11 cellular contexts compared by ENCODE assay signal in genomic region chr13:30832377-30832776, GRCh38.
DNase-seq lines count a peak whose midpoint lies in the region; ATAC-seq and TF ChIP-seq lines count a peak whose summit lies in the region.
"Had no signal": no experiment of that assay in that cellular context is flagged by ENCODE, and none has a peak within 500 bp of the region (broad histone marks: within the 10 kb centered on the region; RNA-seq: fewer than 3 reads in every experiment).

No MANE protein-coding gene starts in this region.

- CTCF ChIA-PET in MCF 10A (lab: Yijun Ruan, JAX): no interaction called here

- in situ Hi-C loops in gastrocnemius medialis (cut with MboI; ENCODE audit: low sequenced_read_pairs in 4 of 4): no loop called here

- H3K9me3 Mint-ChIP-seq in MCF 10A (ENCODE audit: unreplicated experiment) (no peaks in the 10 kb centered on the region), nephron (peaks cover 7% of the 10 kb centered on the region)

- WGBS in body of pancreas, 2 donors: 50 to 61% methylated on average over 1 to 4 of the region's 4 CpGs
- 88 to 98% methylated on average over 2 to 4 of the region's 4 CpGs for WGBS in thyroid gland, 2 donors

- H3K27ac Mint-ChIP-seq in MCF 10A (ENCODE audit: low read depth, unreplicated experiment) (no peak overlapping the region), nephron (peak overlapping the region; percentile 63 to 95 (median 81))

- no peaks in the 10 kb centered on the region for H3K27me3 ChIP-seq in breast epithelium
- no peaks in the 10 kb centered on the region for H3K27me3 ChIP-seq in body of pancreas
- H3K27me3 ChIP-seq in thyroid gland: no peaks in the 10 kb centered on the region
- H3K27me3 ChIP-seq in gastrocnemius medialis: peaks cover 0 to 3% (median 0%) of the 10 kb centered on the region in 3 donors

- DNase-seq in breast epithelium (ENCODE audit: low spot score in 2 of 2) (no peak), MCF 10A (ENCODE audit: unreplicated experiment) (no peak), body of pancreas (peak in 1 of 4 donors; percentile 15), thyroid gland (no peak), A172 (ENCODE audit: low spot score) (no peak), gastrocnemius medialis (no peak)
- DNase-seq: Karpas-422, OCI-M1 had no signal

- no TSS peak for BruUV-seq in MCF 10A (replicated peaks; lab: Mats Ljungman, UMichigan)

- H3K4me1 Mint-ChIP-seq in MCF 10A (ENCODE audit: insufficient read depth, unreplicated experiment) (peaks cover 26% of the 10 kb centered on the region), nephron (peaks cover 48% of the 10 kb centered on the region)

- H3K27me3 Mint-ChIP-seq in MCF 10A (ENCODE audit: insufficient read depth, unreplicated experiment) (no peaks in the 10 kb centered on the region), nephron (ENCODE audit: low read depth) (peaks cover 15% of the 10 kb centered on the region)

- peak; percentile 10 for ATAC-seq in body of pancreas
- no peak for ATAC-seq in HG03108 (IDR thresholded peaks at IDR 0.05; ENCODE audit: unreplicated experiment)
- ATAC-seq in gastrocnemius medialis: no peak

- no peaks in the 10 kb centered on the region for H3K36me3 Mint-ChIP-seq in MCF 10A (ENCODE audit: insufficient read depth, unreplicated experiment)
- H3K36me3 Mint-ChIP-seq in nephron (ENCODE audit: low read depth): no peaks in the 10 kb centered on the region

- H3K4me1 ChIP-seq in breast epithelium (no peaks in the 10 kb centered on the region), body of pancreas (peaks cover 16% of the 10 kb centered on the region), thyroid gland (peaks cover 24 to 31% of the 10 kb centered on the region in 2 donors), gastrocnemius medialis (no peaks in the 10 kb centered on the region)

- TF ChIP-seq POLR2A in breast epithelium (IDR thresholded peaks at IDR 0.05) (no peak), body of pancreas (IDR thresholded peaks at IDR 0.05) (no peak), thyroid gland (IDR thresholded peaks at IDR 0.05) (no peak), gastrocnemius medialis (IDR thresholded peaks at IDR 0.05) (no peak)

- no peaks in the 10 kb centered on the region for H3K36me3 ChIP-seq in breast epithelium
- no peaks in the 10 kb centered on the region for H3K36me3 ChIP-seq in body of pancreas (replicated peaks in 1 of 2; ENCODE audit: insufficient read depth in 1 of 2, low read depth in 2 of 2)
- H3K36me3 ChIP-seq in thyroid gland: no peaks in the 10 kb centered on the region
- H3K36me3 ChIP-seq in gastrocnemius medialis: no peaks in the 10 kb centered on the region
- H3K36me3 ChIP-seq: BLaER1 treated with 17β-estradiol and CSF1 and Interleukin-3, amounts not matched to agents 10 nM and 100 nM had no signal

- H3K27ac ChIP-seq in breast epithelium: peak overlapping the region; percentile 15 to 54
- peak overlapping the region; percentile 18 to 78 (median 68) for H3K27ac ChIP-seq in body of pancreas
- H3K27ac ChIP-seq in thyroid gland: peak overlapping the region in 2 of 3 donors; percentile 91
- no peak overlapping the region for H3K27ac ChIP-seq in gastrocnemius medialis
- H3K27ac ChIP-seq: BLaER1 treated with 17β-estradiol and CSF1 and Interleukin-3, amounts not matched to agents 10 nM and 100 nM had no signal

- TF ChIP-seq CTCF in breast epithelium (IDR thresholded peaks at IDR 0.05) (no peak), MCF 10A (IDR thresholded peaks at IDR 0.05; ENCODE audit: unreplicated experiment) (no peak), body of pancreas (IDR thresholded peaks at IDR 0.05) (no peak), nephron (IDR thresholded peaks at IDR 0.05; ENCODE audit: unreplicated experiment in 3 of 3) (no peak), thyroid gland (IDR thresholded peaks at IDR 0.05) (no peak), gastrocnemius medialis (IDR thresholded peaks at IDR 0.05 in 4 of 5, conservative IDR thresholded peaks at IDR 0.05 in 1 of 5) (no peak)

- POLR2A ChIA-PET in MCF 10A (lab: Yijun Ruan, JAX): no interaction called here

- no peak overlapping the region for H3K4me3 ChIP-seq in breast epithelium
- H3K4me3 ChIP-seq in body of pancreas: no peak overlapping the region
- no peak overlapping the region for H3K4me3 ChIP-seq in thyroid gland (replicated peaks in 1 of 3)
- no peak overlapping the region for H3K4me3 ChIP-seq in gastrocnemius medialis
- H3K4me3 ChIP-seq: BLaER1 treated with 17β-estradiol and CSF1 and Interleukin-3, amounts not matched to agents 10 nM and 100 nM had no signal

- H3K4me3 Mint-ChIP-seq in MCF 10A (ENCODE audit: unreplicated experiment): no peak overlapping the region
- no peak overlapping the region for H3K4me3 Mint-ChIP-seq in nephron

- intact Hi-C loops in breast epithelium (cut with DNase I; ENCODE audit: low total_unique reads) (no loop called here), MCF 10A (cut with micrococcal nuclease) (no loop called here), body of pancreas (cut with DNase I) (no loop called here), thyroid gland (cut with DNase I) (no loop called here), gastrocnemius medialis (cut with DNase I; ENCODE audit: low total_unique reads) (no loop called here)

- H3K9me3 ChIP-seq in breast epithelium (no peaks in the 10 kb centered on the region), body of pancreas (no peaks in the 10 kb centered on the region), thyroid gland (no peaks in the 10 kb centered on the region), gastrocnemius medialis (no peaks in the 10 kb centered on the region)

Comparison
In these comparisons a context has a peak if more than half of its experiments do, and no peak if none do; other contexts are left out.
1. H3K27ac ChIP-seq: peak in breast epithelium (2 of 2), body of pancreas (4 of 4) and thyroid gland (2 of 3); none in gastrocnemius medialis (0 of 4).